Comparison of ENCODE assay signal across 35 cellular contexts in genomic region chr14:35444104-35444503, GRCh38.
"Had no signal": no experiment of that assay in that cellular context is flagged by ENCODE, and none has a peak within 500 bp of the region (broad histone marks: within the 10 kb centered on the region; RNA-seq: fewer than 3 reads in every experiment).

No MANE protein-coding gene starts in this region.

- H3K36me3 ChIP-seq: MG63 had no signal

- H3K27me3 ChIP-seq: MG63 had no signal

- H3K9me3 ChIP-seq: MG63 had no signal

- H3K9ac ChIP-seq: KMS-11 had no signal

- H3K4me3 ChIP-seq: MG63 had no signal

- H3K27ac ChIP-seq: KMS-11 had no signal

- H3K4me2 ChIP-seq: KMS-11 had no signal

- DNase-seq: Karpas-422, Kasumi-1, MG63, MM.1S, MV-4-11, NCI-H1048, NCI-H1092, NCI-H1092 treated with DMSO at 0.1 percent for 48 hours, NCI-H1105, NCI-H1105 treated with DMSO at 0.1 percent for 48 hours, NCI-H1417, NCI-H1417 treated with DMSO at 0.1 percent for 48 hours, NCI-H1436, NCI-H1436 treated with DMSO at 0.1 percent for 48 hours, NCI-H146, NCI-H1694, NCI-H1694 treated with DMSO at 0.1 percent for 48 hours, NCI-H187, NCI-H187 treated with DMSO at 0.1 percent for 48 hours, NCI-H1930, NCI-H2029, NCI-H2029 treated with DMSO at 0.1 percent for 48 hours, NCI-H2081, NCI-H2081 treated with DMSO at 0.1 percent for 48 hours, NCI-H2107, NCI-H2171, NCI-H2171 treated with DMSO at 0.1 percent for 48 hours, NCI-H2227 treated with DMSO at 0.1 percent for 48 hours, NCI-H226, NCI-H345, NCI-H446, NCI-H446 treated with DMSO at 0.1 percent for 48 hours, NCI-H510A, NCI-H510A treated with DMSO at 0.1 percent for 48 hours had no signal
